ENCODE assay signal across 1 cellular context in the genomic region with DNA sequence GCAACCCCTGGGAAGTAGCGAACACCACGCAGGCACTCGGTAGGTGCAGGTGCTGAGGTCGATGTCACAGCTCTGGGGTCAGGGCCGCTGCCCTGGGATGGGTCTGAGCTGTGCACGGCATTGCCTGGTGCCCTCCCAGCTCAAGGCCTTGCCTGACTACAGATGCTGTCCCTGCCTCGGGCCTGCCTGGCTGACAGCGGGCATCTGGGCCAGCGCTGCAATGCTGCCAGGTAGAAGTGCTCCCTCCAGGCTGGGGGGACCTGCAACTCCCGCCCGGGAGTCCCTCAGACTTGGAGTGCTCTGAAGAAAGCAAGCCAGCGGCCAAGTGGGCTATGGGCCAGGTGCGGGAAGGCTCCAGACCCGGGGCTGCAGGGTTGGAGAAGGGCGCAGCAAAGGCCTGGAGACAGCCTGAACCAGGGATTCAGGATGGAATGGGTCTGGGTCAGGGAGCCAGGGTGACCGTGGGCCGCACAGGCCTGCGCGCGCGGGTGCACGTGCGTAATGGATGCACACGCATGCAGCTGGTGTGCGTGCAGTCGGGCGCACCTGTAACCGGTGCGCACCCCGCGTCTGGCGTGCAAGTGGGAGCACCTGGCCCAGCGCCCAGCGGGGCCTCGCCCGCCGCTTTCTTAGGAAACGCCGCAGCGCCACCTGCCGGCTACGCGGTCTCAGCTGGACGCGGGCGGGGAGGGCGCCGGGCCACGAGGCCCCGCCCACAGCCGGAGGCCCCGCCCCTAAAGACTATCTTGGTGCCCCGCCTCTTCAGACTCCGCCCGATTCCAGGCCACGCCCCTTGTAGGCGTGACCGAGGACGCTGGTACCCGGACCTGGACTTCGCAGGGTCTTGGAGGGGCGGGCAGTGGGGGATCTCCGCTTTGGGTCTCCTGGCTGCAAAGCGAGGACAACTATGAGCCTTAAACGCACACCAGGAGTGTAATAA.
A peak's percentile ranks its signal among the peaks of the same experiment; 100 is the strongest.
TF ChIP-seq lines count a peak whose summit lies in the region.

No MANE protein-coding gene starts in this region.

TF ChIP-seq in A549, 52 proteins besides CTCF, POLR2A, EP300 and RAD21 (continued from another document):
- TF ChIP-seq KDM5A (IDR thresholded peaks at IDR 0.05) = no peak
- no peak for TF ChIP-seq JUN (IDR thresholded peaks at IDR 0.05)
- TF ChIP-seq HOXB5 (CRISPR knock-in tag; IDR thresholded peaks at IDR 0.05) = no peak
- TF ChIP-seq FOSL2 (IDR thresholded peaks at IDR 0.05) = no peak
- TF ChIP-seq FOSL2 (CRISPR knock-in tag; IDR thresholded peaks at IDR 0.05) = no peak
- TF ChIP-seq HEYL (CRISPR knock-in tag; IDR thresholded peaks at IDR 0.05) = no peak
- TF ChIP-seq ZSCAN20 (CRISPR knock-in tag; IDR thresholded peaks at IDR 0.05) = no peak
- no peak for TF ChIP-seq JUNB (IDR thresholded peaks at IDR 0.05)
- TF ChIP-seq SREBF2 (IDR thresholded peaks at IDR 0.05) = no peak
- no peak for TF ChIP-seq RCOR1 (IDR thresholded peaks at IDR 0.05; ENCODE audit: low read depth, low read length)
- TF ChIP-seq ZFP36 (IDR thresholded peaks at IDR 0.05; ENCODE audit: borderline replicate concordance, partially characterized antibody) = no peak
- no peak for TF ChIP-seq HOXB13 (CRISPR knock-in tag; IDR thresholded peaks at IDR 0.05; ENCODE audit: low read depth)
- TF ChIP-seq, protein P1, sequence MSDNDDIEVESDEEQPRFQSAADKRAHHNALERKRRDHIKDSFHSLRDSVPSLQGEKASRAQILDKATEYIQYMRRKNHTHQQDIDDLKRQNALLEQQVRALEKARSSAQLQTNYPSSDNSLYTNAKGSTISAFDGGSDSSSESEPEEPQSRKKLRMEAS (IDR thresholded peaks at IDR 0.05) = peak; percentile 57
- TF ChIP-seq PHF8 (IDR thresholded peaks at IDR 0.05; ENCODE audit: borderline replicate concordance, low read depth) = no peak
- no peak for TF ChIP-seq TFCP2L1 (CRISPR knock-in tag; IDR thresholded peaks at IDR 0.05)
TF ChIP-seq in A549: peak in this region for 3.
